Comparison of ENCODE assay signal across 26 cellular contexts in the genomic region with DNA sequence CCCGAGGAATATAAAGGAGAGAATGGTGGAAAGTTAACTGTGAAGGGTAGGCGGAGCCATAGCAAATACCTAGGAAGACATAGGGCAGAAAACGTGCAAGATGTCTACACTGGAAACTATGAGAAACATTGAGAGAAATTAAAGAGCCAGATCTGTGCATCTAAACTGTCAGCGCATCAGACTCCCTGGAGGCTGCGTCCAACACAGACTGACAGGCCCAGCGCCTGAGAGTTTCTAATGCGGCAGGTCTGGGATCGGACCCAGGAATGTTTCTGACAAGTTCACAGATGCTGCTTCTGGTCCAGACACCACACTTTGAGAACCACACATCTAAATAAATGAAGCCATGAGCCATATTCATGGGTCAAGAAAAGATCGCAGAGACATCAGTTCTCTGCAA.
"Had no signal": no experiment of that assay in that cellular context is flagged by ENCODE, and none has a peak within 500 bp of the region (broad histone marks: within the 10 kb centered on the region; RNA-seq: fewer than 3 reads in every experiment).

No MANE protein-coding gene starts in this region.

- H3K36me3 ChIP-seq: colonic mucosa, prostate gland, right atrium auricular region, suprapubic skin had no signal

- H3K4me3 ChIP-seq: colonic mucosa, esophagus squamous epithelium, lower lobe of right lung, mucosa of descending colon, prostate gland, right atrium auricular region, skin epidermis, suprapubic skin, transverse colon had no signal

- ATAC-seq: left ventricle myocardium superior; lower lobe of right lung; mucosa of descending colon; natural killer cell treated with Interleukin-12 subunit alpha and Interleukin-12 subunit beta and Interleukin-15 and Interleukin-18, amount 100 ng/mL, for 72 hours; stimulated activated naive CD8-positive, alpha-beta T cell treated with anti-CD3 and anti-CD28 coated beads, Interleukin-15, amount 100 ng/mL, for 72 hours had no signal

- H3K27ac Mint-ChIP-seq: mesothelial cell of epicardium; naive B cell; natural killer cell treated with Interleukin-12 subunit alpha and Interleukin-12 subunit beta and Interleukin-15 and Interleukin-18, amount 100 ng/mL, for 72 hours; stimulated activated naive CD8-positive, alpha-beta T cell treated with anti-CD3 and anti-CD28 coated beads, Interleukin-15, amount 100 ng/mL, for 72 hours had no signal

- H3K4me3 Mint-ChIP-seq: mesothelial cell of epicardium; natural killer cell treated with Interleukin-12 subunit alpha and Interleukin-12 subunit beta and Interleukin-15 and Interleukin-18, amount 100 ng/mL, for 72 hours; neural crest cell; stimulated activated naive CD8-positive, alpha-beta T cell treated with anti-CD3 and anti-CD28 coated beads, Interleukin-15, amount 100 ng/mL, for 72 hours had no signal

- H3K9me3 ChIP-seq: colonic mucosa, esophagus squamous epithelium, lower lobe of right lung, mucosa of descending colon, prostate gland, right atrium auricular region, suprapubic skin, transverse colon had no signal

- H3K9me3 Mint-ChIP-seq: immature natural killer cell; mesothelial cell of epicardium; naive B cell; natural killer cell treated with Interleukin-12 subunit alpha and Interleukin-12 subunit beta and Interleukin-15 and Interleukin-18, amount 100 ng/mL, for 72 hours; neural crest cell; stimulated activated naive CD8-positive, alpha-beta T cell treated with anti-CD3 and anti-CD28 coated beads, Interleukin-15, amount 100 ng/mL, for 72 hours had no signal

- H3K9ac ChIP-seq: parathyroid adenoma had no signal

- H3K79me2 ChIP-seq: parathyroid adenoma had no signal

- H3K4me1 ChIP-seq: colonic mucosa, esophagus squamous epithelium, lower lobe of right lung, parathyroid adenoma, prostate gland, right atrium auricular region, suprapubic skin, transverse colon had no signal

- H3K4me1 Mint-ChIP-seq: neural crest cell had no signal

- H3K27me3 ChIP-seq: colonic mucosa, esophagus squamous epithelium, right atrium auricular region, suprapubic skin, transverse colon had no signal

- H3K36me3 Mint-ChIP-seq: immature natural killer cell; naive B cell; natural killer cell treated with Interleukin-12 subunit alpha and Interleukin-12 subunit beta and Interleukin-15 and Interleukin-18, amount 100 ng/mL, for 72 hours had no signal

- H3K27ac ChIP-seq: colonic mucosa, esophagus squamous epithelium, lower lobe of right lung, parathyroid adenoma, prostate gland, right atrium auricular region, skin epidermis, suprapubic skin, transverse colon had no signal

- DNase-seq: colonic mucosa; dermis blood vessel endothelial cell; effector memory CD4-positive, alpha-beta T cell; erythroblast; esophagus squamous epithelium; foreskin melanocyte; glutamatergic neuron; hypothalamus; immature natural killer cell; left ventricle myocardium superior; lower lobe of right lung; mucosa of descending colon; naive B cell; stimulated activated CD4-positive, alpha-beta T cell treated with anti-CD3 and anti-CD28 coated beads, Interleukin-15, amount 100 ng/mL, for 24 hours; stimulated activated CD4-positive, alpha-beta T cell treated with anti-CD3 and anti-CD28 coated beads, Interleukin-2, amount 100 ng/mL, for 48 hours; stimulated activated naive CD4-positive, alpha-beta T cell; stimulated activated naive CD8-positive, alpha-beta T cell treated with anti-CD3 and anti-CD28 coated beads, Interleukin-15, amount 100 ng/mL, for 72 hours; transverse colon had no signal

- H3K27me3 Mint-ChIP-seq: naive B cell had no signal
